In genomic region chr7:50832744-50833143, GRCh38 we compare ENCODE assay signal across 13 cellular contexts. TPM values are rescaled to one million over a fixed set of nuclear protein-coding genes. Genes with fewer than 3 reads are reported as not detected.
A peak's percentile ranks its signal among the peaks of the same experiment; 100 is the strongest.
DNase-seq lines count a peak whose midpoint lies in the region; ATAC-seq and TF ChIP-seq lines count a peak whose summit lies in the region.
"Had no signal": no experiment of that assay in that cellular context is flagged by ENCODE, and none has a peak within 500 bp of the region (broad histone marks: within the 10 kb centered on the region; RNA-seq: fewer than 3 reads in every experiment).

No MANE protein-coding gene starts in this region.

- peak; percentile 47 for DNase-seq in activated naive CD4-positive, alpha-beta T cell treated with anti-CD3 and anti-CD28 coated beads for 36 hours
- no peak for DNase-seq in activated naive CD4-positive, alpha-beta T cell treated with anti-CD3 and anti-CD28 coated beads, Interleukin-2, amount 50 U/mL, for 16 hours
- DNase-seq in PC-3 (peak; percentile 97), mammary epithelial cell (peak; percentile 96), endothelial cell (ENCODE audit: low spot score) (no peak), upper lobe of right lung (no peak)
- peak in 2 of 3 donors; percentile 17 to 21 for DNase-seq in stimulated activated CD4-positive, alpha-beta T cell treated with anti-CD3 and anti-CD28 coated beads, TNF-alpha, amount 100 ng/mL, for 48 hours (ENCODE audit: low read depth in 3 of 3)
- DNase-seq: BE2C, left lung, NCI-H2029 treated with DMSO at 0.1 percent for 48 hours, SHP77 treated with DMSO at 0.1 percent for 48 hours, trophoblast cell had no signal

- H3K27me3 Mint-ChIP-seq in activated naive CD4-positive, alpha-beta T cell treated with anti-CD3 and anti-CD28 coated beads for 36 hours (ENCODE audit: low read depth) = peaks cover 10% of the 10 kb centered on the region
- H3K27me3 Mint-ChIP-seq in endothelial cell (ENCODE audit: unreplicated experiment) = peaks cover 1% of the 10 kb centered on the region

- peak overlapping the region; percentile 52; the same call in 1 of the 2 replicates for H3K4me2 ChIP-seq in PC-3 (ENCODE audit: low read length)
- H3K4me2 ChIP-seq in mammary epithelial cell (ENCODE audit: insufficient read depth, low read depth, low read length) = no peak overlapping the region

- CTCF ChIA-PET in activated naive CD4-positive, alpha-beta T cell treated with anti-CD3 and anti-CD28 coated beads for 36 hours (lab: Charles Lee) = no interaction called here
- CTCF ChIA-PET in PC-3 (lab: Charles Lee) (interaction anchor here (0.6 kb wide), 1 partner anchor 15 kb away, joined by 3 read pairs; no protein-coding TSS in a partner anchor), mammary epithelial cell (lab: Charles Lee; ENCODE audit: low non-redundant PET) (no interaction called here)

- intact Hi-C loops in activated naive CD4-positive, alpha-beta T cell treated with anti-CD3 and anti-CD28 coated beads for 36 hours (cut with micrococcal nuclease) = loop anchor here (1.0 to 2.0 kb wide), 4 partner anchors 168 to 435 kb away; no protein-coding TSS in a partner anchor
- intact Hi-C loops in PC-3 (cut with micrococcal nuclease) = loop anchor here (1.0 to 2.0 kb wide), 6 partner anchors 10 to 308 kb away; partner anchors contain the start of gene GRB10
- intact Hi-C loops in mammary epithelial cell (cut with micrococcal nuclease) = no loop called here
- intact Hi-C loops in upper lobe of right lung (cut with DNase I) = no loop called here

- WGBS in mammary epithelial cell (ENCODE audit: low coverage, missing lambda C conversion rate) = 0% methylated on average over 3 of the region's 3 CpGs

- peak overlapping the region; percentile 13 for H3K27ac Mint-ChIP-seq in activated naive CD4-positive, alpha-beta T cell treated with anti-CD3 and anti-CD28 coated beads for 36 hours
- H3K27ac Mint-ChIP-seq in endothelial cell (ENCODE audit: unreplicated experiment) = no peak overlapping the region

- H3K4me1 ChIP-seq in PC-3 (ENCODE audit: insufficient read depth, low read length) = peaks cover 60% of the 10 kb centered on the region
- H3K4me1 ChIP-seq in mammary epithelial cell (ENCODE audit: insufficient read depth, low read length) = peaks cover 14% of the 10 kb centered on the region
- H3K4me1 ChIP-seq in upper lobe of right lung = no peaks in the 10 kb centered on the region
- H3K4me1 ChIP-seq: BE2C, left lung had no signal

- H3K9me3 Mint-ChIP-seq in activated naive CD4-positive, alpha-beta T cell treated with anti-CD3 and anti-CD28 coated beads for 36 hours = no peaks in the 10 kb centered on the region
- H3K9me3 Mint-ChIP-seq in endothelial cell (ENCODE audit: unreplicated experiment) = no peaks in the 10 kb centered on the region

- dilution Hi-C loops in mammary epithelial cell (cut with HindIII; ENCODE audit: low sequenced_read_pairs) = loop anchor here (5.0 kb wide), 1 partner anchor 60 kb away; no protein-coding TSS in a partner anchor

- H3K9ac ChIP-seq in PC-3 (ENCODE audit: low read length) (peak overlapping the region; percentile 81), mammary epithelial cell (ENCODE audit: insufficient read depth, low read length) (no peak overlapping the region)

- POLR2A ChIA-PET in PC-3 (lab: Charles Lee; ENCODE audit: unreplicated experiment) = interaction anchor here (0.6 kb wide), 1 partner anchor 99 kb away, joined by 3 read pairs; no protein-coding TSS in a partner anchor

- TF ChIP-seq CTCF in PC-3 (conservative IDR thresholded peaks at IDR 0.05; ENCODE audit: low read depth, low read length) = no peak
- no peak for TF ChIP-seq CTCF in mammary epithelial cell (conservative IDR thresholded peaks at IDR 0.05 in 1 of 2, IDR thresholded peaks at IDR 0.05 in 1 of 2; ENCODE audit: extremely low read depth in 1 of 2, insufficient read depth in 1 of 2, low read depth in 1 of 2, low read length in 2 of 2)
- no peak for TF ChIP-seq CTCF in endothelial cell (IDR thresholded peaks at IDR 0.05; ENCODE audit: unreplicated experiment)
- TF ChIP-seq CTCF in upper lobe of right lung (IDR thresholded peaks at IDR 0.05) = no peak

- H3K9me2 ChIP-seq in PC-3 (replicated peaks; ENCODE audit: low read length) = no peaks in the 10 kb centered on the region

- in situ Hi-C loops in mammary epithelial cell (cut with MboI; ENCODE audit: low sequenced_read_pairs in 2 of 2) = no loop called here

- no peaks in the 10 kb centered on the region for H4K20me1 ChIP-seq in PC-3 (ENCODE audit: low read length)
- no peaks in the 10 kb centered on the region for H4K20me1 ChIP-seq in mammary epithelial cell (ENCODE audit: insufficient read depth, low read length)

- peaks cover 11% of the 10 kb centered on the region for H3K4me1 Mint-ChIP-seq in activated naive CD4-positive, alpha-beta T cell treated with anti-CD3 and anti-CD28 coated beads for 36 hours (ENCODE audit: low read depth)
- no peaks in the 10 kb centered on the region for H3K4me1 Mint-ChIP-seq in endothelial cell (ENCODE audit: unreplicated experiment)

- no peak overlapping the region for H3K4me3 ChIP-seq in PC-3 (ENCODE audit: low read length)
- H3K4me3 ChIP-seq in mammary epithelial cell (replicated peaks in 1 of 3; ENCODE audit: insufficient read depth in 1 of 3, low read depth in 2 of 3, low read length in 3 of 3) = no peak overlapping the region
- no peak overlapping the region for H3K4me3 ChIP-seq in upper lobe of right lung
- H3K4me3 ChIP-seq: left lung had no signal

- H3K9me3 ChIP-seq in PC-3 (ENCODE audit: low read length) (no peaks in the 10 kb centered on the region), mammary epithelial cell (replicated peaks; ENCODE audit: insufficient read depth, low read length) (no peaks in the 10 kb centered on the region), upper lobe of right lung (no peaks in the 10 kb centered on the region)
- H3K9me3 ChIP-seq: BE2C, left lung had no signal

- peak; percentile 92 for ATAC-seq in PC-3
- no peak for ATAC-seq in GM18861 (IDR thresholded peaks at IDR 0.05; ENCODE audit: unreplicated experiment)
- no peak for ATAC-seq in upper lobe of right lung
- ATAC-seq: left lung had no signal

- no peaks in the 10 kb centered on the region for H3K79me2 ChIP-seq in PC-3 (ENCODE audit: low read length)
- no peaks in the 10 kb centered on the region for H3K79me2 ChIP-seq in mammary epithelial cell (ENCODE audit: insufficient read depth, low read length)

- no peaks in the 10 kb centered on the region for H3K36me3 ChIP-seq in PC-3 (ENCODE audit: low read depth, low read length)
- H3K36me3 ChIP-seq in mammary epithelial cell (ENCODE audit: insufficient read depth, low read length) = no peaks in the 10 kb centered on the region
- no peaks in the 10 kb centered on the region for H3K36me3 ChIP-seq in upper lobe of right lung
- H3K36me3 ChIP-seq: BE2C, left lung had no signal

- no peak overlapping the region for H3K4me3 Mint-ChIP-seq in activated naive CD4-positive, alpha-beta T cell treated with anti-CD3 and anti-CD28 coated beads for 36 hours
- no peak overlapping the region for H3K4me3 Mint-ChIP-seq in endothelial cell (ENCODE audit: unreplicated experiment)

- H3F3A ChIP-seq in PC-3 (ENCODE audit: low read length, unreplicated experiment) = no peaks in the 10 kb centered on the region

- H3K27ac ChIP-seq in PC-3 (ENCODE audit: low read length) (peak overlapping the region; percentile 98), mammary epithelial cell (ENCODE audit: insufficient read depth, low read depth, low read length) (no peak overlapping the region), upper lobe of right lung (no peak overlapping the region)
- H3K27ac ChIP-seq: left lung had no signal

- no peak overlapping the region for H2AFZ ChIP-seq in PC-3 (ENCODE audit: low read length)
- no peak overlapping the region for H2AFZ ChIP-seq in mammary epithelial cell (ENCODE audit: low read depth, low read length)

- H3K27me3 ChIP-seq in PC-3 (ENCODE audit: low read length) = no peaks in the 10 kb centered on the region
- H3K27me3 ChIP-seq in mammary epithelial cell (ENCODE audit: insufficient read depth, low read length) = peaks cover 9% of the 10 kb centered on the region
- H3K27me3 ChIP-seq in upper lobe of right lung = no peaks in the 10 kb centered on the region

- no TSS peak for BruUV-seq in PC-3 (replicated peaks; lab: Mats Ljungman, UMichigan)
- BruUV-seq in mammary epithelial cell (replicated peaks; lab: Mats Ljungman, UMichigan) = no TSS peak

- H3K36me3 Mint-ChIP-seq in activated naive CD4-positive, alpha-beta T cell treated with anti-CD3 and anti-CD28 coated beads for 36 hours (ENCODE audit: low read depth) = no peaks in the 10 kb centered on the region
- no peaks in the 10 kb centered on the region for H3K36me3 Mint-ChIP-seq in endothelial cell (ENCODE audit: low read depth, unreplicated experiment)

RNA-seq across cellular contexts. Expression of gene GRB10, which starts 50.0 kb away (rescaled TPM):
- total RNA-seq in activated naive CD4-positive, alpha-beta T cell treated with anti-CD3 and anti-CD28 coated beads for 36 hours = 10 to 100 TPM; 24.3 to 30.4 TPM
- total RNA-seq in PC-3 (2014; rRNA removed) (61.3 and 89.8 TPM in 2 replicates), mammary epithelial cell (10 to 100 TPM; 28.4 to 48.7 TPM), endothelial cell (ENCODE audit: unreplicated experiment) (164 TPM), upper lobe of right lung (58.6 TPM)
- polyA plus RNA-seq in mammary epithelial cell = 3.3 TPM
- 10.9 TPM for polyA minus RNA-seq in mammary epithelial cell

Comparison
In these comparisons a context has a peak if more than half of its experiments do, and no peak if none do; other contexts are left out.
1. DNase-seq: peak in activated naive CD4-positive, alpha-beta T cell treated with anti-CD3 and anti-CD28 coated beads for 36 hours (single experiment), PC-3 (single experiment), mammary epithelial cell (single experiment) and stimulated activated CD4-positive, alpha-beta T cell treated with anti-CD3 and anti-CD28 coated beads, TNF-alpha, amount 100 ng/mL, for 48 hours (2 of 3); none in activated naive CD4-positive, alpha-beta T cell treated with anti-CD3 and anti-CD28 coated beads, Interleukin-2, amount 50 U/mL, for 16 hours (single experiment), endothelial cell (single experiment) and upper lobe of right lung (single experiment).
2. intact Hi-C loops: an anchor here in activated naive CD4-positive, alpha-beta T cell treated with anti-CD3 and anti-CD28 coated beads for 36 hours (1.0 to 2.0 kb wide) and PC-3 (1.0 to 2.0 kb wide); none called in mammary epithelial cell and upper lobe of right lung.